Comparison of ENCODE assay signal across 25 cellular contexts in genomic region chr1:63498106-63498505, GRCh38.
"Had no signal": no experiment of that assay in that cellular context is flagged by ENCODE, and none has a peak within 500 bp of the region (broad histone marks: within the 10 kb centered on the region; RNA-seq: fewer than 3 reads in every experiment).

No MANE protein-coding gene starts in this region.

- H3K4me1 Mint-ChIP-seq: memory B cell, neural crest cell had no signal

- H3K4me1 ChIP-seq: heart right ventricle, lower lobe of right lung, pancreas, sigmoid colon, testis, tibial artery had no signal

- H3K9me3 ChIP-seq: gastroesophageal sphincter, lower lobe of right lung, neutrophil, pancreas, sigmoid colon, testis, tibial artery had no signal

- FAIRE-seq: islet of Langerhans, pancreas had no signal

- H3K27ac ChIP-seq: epithelial cell of prostate, gastroesophageal sphincter, heart right ventricle, lower lobe of right lung, neutrophil, pancreas, sigmoid colon, testis, tibial artery had no signal

- H3K27me3 ChIP-seq: gastroesophageal sphincter, heart right ventricle, neutrophil, pancreas, sigmoid colon, testis, tibial artery had no signal

- H3K4me3 ChIP-seq: gastroesophageal sphincter, heart right ventricle, lower lobe of right lung, pancreas, sigmoid colon, testis, tibial artery had no signal

- DNase-seq: cortex of kidney; effector memory CD8-positive, alpha-beta T cell; foreskin fibroblast; heart right ventricle; hippocampal formation; left ventricle myocardium superior; lower lobe of right lung; pancreas; sigmoid colon; stimulated activated CD4-positive, alpha-beta T cell treated with anti-CD3 and anti-CD28 coated beads, Interleukin-2, amount 100 ng/mL, for 24 hours; stimulated activated CD4-positive, alpha-beta T cell treated with anti-CD3 and anti-CD28 coated beads, Interleukin-4, amount 100 ng/mL, for 4 hours; stimulated activated naive CD8-positive, alpha-beta T cell treated with anti-CD3 and anti-CD28 coated beads, Interleukin-15, Interleukin-2, amounts not matched to agents 100 U/mL and 50 U/mL, for 24 hours; substantia nigra; testis; tibial artery had no signal

- H3K4me3 Mint-ChIP-seq: effector memory CD8-positive, alpha-beta T cell; memory B cell; natural killer cell treated with Interleukin-12 subunit alpha and Interleukin-12 subunit beta and Interleukin-15 and Interleukin-18, amount 100 ng/mL, for 72 hours; neural crest cell; stimulated activated memory B cell treated with anti-CD40 and anti-IgM and Interleukin-4, amounts not matched to agents 10 μg/mL and 1 μg/mL and 100 μg/mL, for 72 hours; type B pancreatic cell had no signal

- H3K27ac Mint-ChIP-seq: memory B cell; natural killer cell treated with Interleukin-12 subunit alpha and Interleukin-12 subunit beta and Interleukin-15 and Interleukin-18, amount 100 ng/mL, for 72 hours; stimulated activated memory B cell treated with anti-CD40 and anti-IgM and Interleukin-4, amounts not matched to agents 10 μg/mL and 1 μg/mL and 100 μg/mL, for 72 hours; type B pancreatic cell had no signal

- H3K36me3 ChIP-seq: lower lobe of right lung, neutrophil, pancreas, sigmoid colon, tibial artery had no signal

- H3K27me3 Mint-ChIP-seq: effector memory CD8-positive, alpha-beta T cell; memory B cell; natural killer cell treated with Interleukin-12 subunit alpha and Interleukin-12 subunit beta and Interleukin-15 and Interleukin-18, amount 100 ng/mL, for 72 hours; stimulated activated memory B cell treated with anti-CD40 and anti-IgM and Interleukin-4, amounts not matched to agents 10 μg/mL and 1 μg/mL and 100 μg/mL, for 72 hours; type B pancreatic cell had no signal

- H3K9me3 Mint-ChIP-seq: effector memory CD8-positive, alpha-beta T cell; memory B cell; natural killer cell treated with Interleukin-12 subunit alpha and Interleukin-12 subunit beta and Interleukin-15 and Interleukin-18, amount 100 ng/mL, for 72 hours; type B pancreatic cell had no signal

- ATAC-seq: effector memory CD8-positive, alpha-beta T cell; esophagus mucosa; gastroesophageal sphincter; heart right ventricle; left ventricle myocardium superior; lower lobe of right lung; natural killer cell treated with Interleukin-12 subunit alpha and Interleukin-12 subunit beta and Interleukin-15 and Interleukin-18, amount 100 ng/mL, for 72 hours; pancreas; stimulated activated memory B cell treated with anti-CD40 and anti-IgM and Interleukin-4, amounts not matched to agents 10 μg/mL and 1 μg/mL and 100 μg/mL, for 72 hours; stimulated activated naive CD8-positive, alpha-beta T cell treated with anti-CD3 and anti-CD28 coated beads, Interleukin-15, Interleukin-2, amounts not matched to agents 100 U/mL and 50 U/mL, for 24 hours had no signal
